In genomic region chr6:156869986-156870398, GRCh38 we compare ENCODE assay signal across 1 cellular context.
TF ChIP-seq lines count a peak whose summit lies in the region.

No MANE protein-coding gene starts in this region.

TF ChIP-seq in HepG2, 621 proteins besides CTCF, POLR2A, EP300 and RAD21 (continued from another document):
- TF ChIP-seq TFDP2 (CRISPR knock-in tag; IDR thresholded peaks at IDR 0.05), result no peak
- peak; percentile 65 for TF ChIP-seq RBM22 (optimal IDR thresholded peaks at IDR 0.05; ENCODE audit: low read length)
- TF ChIP-seq SNAPC5 (CRISPR knock-in tag; IDR thresholded peaks at IDR 0.05; ENCODE audit: borderline replicate concordance), result no peak
- TF ChIP-seq ZNF841 (CRISPR knock-in tag; IDR thresholded peaks at IDR 0.05; ENCODE audit: borderline replicate concordance), result no peak
- 0 out of 2 replicates have a peak, but pooled peaks have one; percentile 23 for TF ChIP-seq ZNF280B (CRISPR knock-in tag; IDR thresholded peaks at IDR 0.05; ENCODE audit: borderline replicate concordance)
